1 cellular context compared by ENCODE assay signal in genomic region chr17:7841622-7842379, GRCh38.
A peak's percentile ranks its signal among the peaks of the same experiment; 100 is the strongest.
TF ChIP-seq lines count a peak whose summit lies in the region.

No MANE protein-coding gene starts in this region.

TF ChIP-seq in HepG2, 621 proteins besides CTCF, POLR2A, EP300 and RAD21 (continued from another document and continues in another):
- no peak for TF ChIP-seq MTF2 (CRISPR knock-in tag; IDR thresholded peaks at IDR 0.05; ENCODE audit: borderline replicate concordance)
- TF ChIP-seq POLR2AphosphoS2 (IDR thresholded peaks at IDR 0.05; ENCODE audit: low read depth, low read length): no peak
- TF ChIP-seq, protein P1, sequence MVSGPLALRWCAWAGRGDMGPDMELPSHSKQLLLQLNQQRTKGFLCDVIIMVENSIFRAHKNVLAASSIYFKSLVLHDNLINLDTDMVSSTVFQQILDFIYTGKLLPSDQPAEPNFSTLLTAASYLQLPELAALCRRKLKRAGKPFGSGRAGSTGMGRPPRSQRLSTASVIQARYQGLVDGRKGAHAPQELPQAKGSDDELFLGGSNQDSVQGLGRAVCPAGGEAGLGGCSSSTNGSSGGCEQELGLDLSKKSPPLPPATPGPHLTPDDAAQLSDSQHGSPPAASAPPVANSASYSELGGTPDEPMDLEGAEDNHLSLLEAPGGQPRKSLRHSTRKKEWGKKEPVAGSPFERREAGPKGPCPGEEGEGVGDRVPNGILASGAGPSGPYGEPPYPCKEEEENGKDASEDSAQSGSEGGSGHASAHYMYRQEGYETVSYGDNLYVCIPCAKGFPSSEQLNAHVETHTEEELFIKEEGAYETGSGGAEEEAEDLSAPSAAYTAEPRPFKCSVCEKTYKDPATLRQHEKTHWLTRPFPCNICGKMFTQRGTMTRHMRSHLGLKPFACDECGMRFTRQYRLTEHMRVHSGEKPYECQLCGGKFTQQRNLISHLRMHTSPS (CRISPR knock-in tag; IDR thresholded peaks at IDR 0.05; ENCODE audit: low read depth): 0 out of 2 replicates have a peak, but pooled peaks have one; percentile 28
- TF ChIP-seq PHF5A (CRISPR knock-in tag; IDR thresholded peaks at IDR 0.05; ENCODE audit: low read depth, unreplicated experiment): peak; percentile 50
- TF ChIP-seq PAXIP1 (CRISPR knock-in tag; conservative IDR thresholded peaks at IDR 0.05): peak; percentile 70
- TF ChIP-seq PITX1 (CRISPR knock-in tag; IDR thresholded peaks at IDR 0.05): 0 out of 2 replicates have a peak, but pooled peaks have one; percentile 17
- TF ChIP-seq FOXC1 (CRISPR knock-in tag; IDR thresholded peaks at IDR 0.05; ENCODE audit: borderline replicate concordance): no peak
- TF ChIP-seq HDAC1 (CRISPR knock-in tag; IDR thresholded peaks at IDR 0.05): peak; percentile 24; the same call in 1 of the 2 replicates
- TF ChIP-seq BCL6 (CRISPR knock-in tag; IDR thresholded peaks at IDR 0.05): peak; percentile 4; the same call in 1 of the 2 replicates
- no peak for TF ChIP-seq ZNF841 (CRISPR knock-in tag; IDR thresholded peaks at IDR 0.05; ENCODE audit: borderline replicate concordance)
- peak; percentile 26 for TF ChIP-seq TBL1XR1 (IDR thresholded peaks at IDR 0.05; ENCODE audit: borderline replicate concordance, low read length, partially characterized antibody)
- TF ChIP-seq HIVEP1 (CRISPR knock-in tag; IDR thresholded peaks at IDR 0.05): peak; percentile 90; the same call in 1 of the 2 replicates
- peak; percentile 95 for TF ChIP-seq RBFOX2 (IDR thresholded peaks at IDR 0.05; ENCODE audit: low read depth, low read length)
- TF ChIP-seq, protein P2, sequence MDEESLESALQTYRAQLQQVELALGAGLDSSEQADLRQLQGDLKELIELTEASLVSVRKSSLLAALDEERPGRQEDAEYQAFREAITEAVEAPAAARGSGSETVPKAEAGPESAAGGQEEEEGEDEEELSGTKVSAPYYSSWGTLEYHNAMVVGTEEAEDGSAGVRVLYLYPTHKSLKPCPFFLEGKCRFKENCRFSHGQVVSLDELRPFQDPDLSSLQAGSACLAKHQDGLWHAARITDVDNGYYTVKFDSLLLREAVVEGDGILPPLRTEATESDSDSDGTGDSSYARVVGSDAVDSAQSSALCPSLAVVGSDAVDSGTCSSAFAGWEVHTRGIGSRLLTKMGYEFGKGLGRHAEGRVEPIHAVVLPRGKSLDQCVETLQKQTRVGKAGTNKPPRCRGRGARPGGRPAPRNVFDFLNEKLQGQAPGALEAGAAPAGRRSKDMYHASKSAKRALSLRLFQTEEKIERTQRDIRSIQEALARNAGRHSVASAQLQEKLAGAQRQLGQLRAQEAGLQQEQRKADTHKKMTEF (CRISPR knock-in tag; IDR thresholded peaks at IDR 0.05): peak; percentile 39; the same call in 1 of the 2 replicates
- 0 out of 2 replicates have a peak, but pooled peaks have one; percentile 15 for TF ChIP-seq IKZF5 (CRISPR knock-in tag; IDR thresholded peaks at IDR 0.05)
- TF ChIP-seq, protein P3, sequence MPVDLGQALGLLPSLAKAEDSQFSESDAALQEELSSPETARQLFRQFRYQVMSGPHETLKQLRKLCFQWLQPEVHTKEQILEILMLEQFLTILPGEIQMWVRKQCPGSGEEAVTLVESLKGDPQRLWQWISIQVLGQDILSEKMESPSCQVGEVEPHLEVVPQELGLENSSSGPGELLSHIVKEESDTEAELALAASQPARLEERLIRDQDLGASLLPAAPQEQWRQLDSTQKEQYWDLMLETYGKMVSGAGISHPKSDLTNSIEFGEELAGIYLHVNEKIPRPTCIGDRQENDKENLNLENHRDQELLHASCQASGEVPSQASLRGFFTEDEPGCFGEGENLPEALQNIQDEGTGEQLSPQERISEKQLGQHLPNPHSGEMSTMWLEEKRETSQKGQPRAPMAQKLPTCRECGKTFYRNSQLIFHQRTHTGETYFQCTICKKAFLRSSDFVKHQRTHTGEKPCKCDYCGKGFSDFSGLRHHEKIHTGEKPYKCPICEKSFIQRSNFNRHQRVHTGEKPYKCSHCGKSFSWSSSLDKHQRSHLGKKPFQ (CRISPR knock-in tag; IDR thresholded peaks at IDR 0.05; ENCODE audit: insufficient replicate concordance): peak; percentile 85
- TF ChIP-seq TSC22D2 (CRISPR knock-in tag; IDR thresholded peaks at IDR 0.05; ENCODE audit: borderline replicate concordance): no peak
- TF ChIP-seq, protein P4, sequence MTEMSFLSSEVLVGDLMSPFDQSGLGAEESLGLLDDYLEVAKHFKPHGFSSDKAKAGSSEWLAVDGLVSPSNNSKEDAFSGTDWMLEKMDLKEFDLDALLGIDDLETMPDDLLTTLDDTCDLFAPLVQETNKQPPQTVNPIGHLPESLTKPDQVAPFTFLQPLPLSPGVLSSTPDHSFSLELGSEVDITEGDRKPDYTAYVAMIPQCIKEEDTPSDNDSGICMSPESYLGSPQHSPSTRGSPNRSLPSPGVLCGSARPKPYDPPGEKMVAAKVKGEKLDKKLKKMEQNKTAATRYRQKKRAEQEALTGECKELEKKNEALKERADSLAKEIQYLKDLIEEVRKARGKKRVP (CRISPR knock-in tag; IDR thresholded peaks at IDR 0.05): 0 out of 4 replicates have a peak, but pooled peaks of 1 of the 2 experiments have one; percentile 41
- peak; percentile 83 for TF ChIP-seq ZNF746 (CRISPR knock-in tag; IDR thresholded peaks at IDR 0.05)
- TF ChIP-seq MTA1 (CRISPR knock-in tag; IDR thresholded peaks at IDR 0.05; ENCODE audit: borderline replicate concordance): peak; percentile 23; the same call in 1 of the 2 replicates
- TF ChIP-seq, protein P5, sequence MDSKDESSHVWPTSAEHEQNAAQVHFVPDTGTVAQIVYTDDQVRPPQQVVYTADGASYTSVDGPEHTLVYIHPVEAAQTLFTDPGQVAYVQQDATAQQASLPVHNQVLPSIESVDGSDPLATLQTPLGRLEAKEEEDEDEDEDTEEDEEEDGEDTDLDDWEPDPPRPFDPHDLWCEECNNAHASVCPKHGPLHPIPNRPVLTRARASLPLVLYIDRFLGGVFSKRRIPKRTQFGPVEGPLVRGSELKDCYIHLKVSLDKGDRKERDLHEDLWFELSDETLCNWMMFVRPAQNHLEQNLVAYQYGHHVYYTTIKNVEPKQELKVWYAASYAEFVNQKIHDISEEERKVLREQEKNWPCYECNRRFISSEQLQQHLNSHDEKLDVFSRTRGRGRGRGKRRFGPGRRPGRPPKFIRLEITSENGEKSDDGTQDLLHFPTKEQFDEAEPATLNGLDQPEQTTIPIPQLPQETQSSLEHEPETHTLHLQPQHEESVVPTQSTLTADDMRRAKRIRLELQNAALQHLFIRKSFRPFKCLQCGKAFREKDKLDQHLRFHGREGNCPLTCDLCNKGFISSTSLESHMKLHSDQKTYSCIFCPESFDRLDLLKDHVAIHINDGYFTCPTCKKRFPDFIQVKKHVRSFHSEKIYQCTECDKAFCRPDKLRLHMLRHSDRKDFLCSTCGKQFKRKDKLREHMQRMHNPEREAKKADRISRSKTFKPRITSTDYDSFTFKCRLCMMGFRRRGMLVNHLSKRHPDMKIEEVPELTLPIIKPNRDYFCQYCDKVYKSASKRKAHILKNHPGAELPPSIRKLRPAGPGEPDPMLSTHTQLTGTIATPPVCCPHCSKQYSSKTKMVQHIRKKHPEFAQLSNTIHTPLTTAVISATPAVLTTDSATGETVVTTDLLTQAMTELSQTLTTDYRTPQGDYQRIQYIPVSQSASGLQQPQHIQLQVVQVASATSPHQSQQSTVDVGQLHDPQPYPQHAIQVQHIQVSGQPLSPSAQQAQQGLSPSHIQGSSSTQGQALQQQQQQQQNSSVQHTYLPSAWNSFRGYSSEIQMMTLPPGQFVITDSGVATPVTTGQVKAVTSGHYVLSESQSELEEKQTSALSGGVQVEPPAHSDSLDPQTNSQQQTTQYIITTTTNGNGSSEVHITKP (CRISPR knock-in tag; IDR thresholded peaks at IDR 0.05; ENCODE audit: low read depth): no peak
- no peak for TF ChIP-seq KDM1A (CRISPR knock-in tag; IDR thresholded peaks at IDR 0.05)
- TF ChIP-seq ZC3H4 (CRISPR knock-in tag; IDR thresholded peaks at IDR 0.05; ENCODE audit: borderline replicate concordance): peak; percentile 32; the same call in 1 of the 2 replicates
- peak; percentile 56; the same call in 1 of the 2 replicates for TF ChIP-seq TBX2 (CRISPR knock-in tag; IDR thresholded peaks at IDR 0.05; ENCODE audit: borderline replicate concordance)
- TF ChIP-seq PHF8 (CRISPR knock-in tag; IDR thresholded peaks at IDR 0.05): peak; percentile 64
- TF ChIP-seq ZNF788 (CRISPR knock-in tag; IDR thresholded peaks at IDR 0.05; ENCODE audit: borderline replicate concordance): peak; percentile 23; the same call in 1 of the 2 replicates
- peak; percentile 68 for TF ChIP-seq GABPB1 (CRISPR knock-in tag; IDR thresholded peaks at IDR 0.05)
- TF ChIP-seq TEAD3 (CRISPR knock-in tag; optimal IDR thresholded peaks at IDR 0.05; ENCODE audit: borderline replicate concordance): peak; percentile 20
- no peak for TF ChIP-seq MIER2 (CRISPR knock-in tag; IDR thresholded peaks at IDR 0.05)
- peak; percentile 47; the same call in 1 of the 2 replicates for TF ChIP-seq POGK (CRISPR knock-in tag; conservative IDR thresholded peaks at IDR 0.05)
- peak; percentile 34; the same call in 1 of the 2 replicates for TF ChIP-seq ZNF777 (CRISPR knock-in tag; IDR thresholded peaks at IDR 0.05)
- 0 out of 2 replicates have a peak, but pooled peaks have one; percentile 24 for TF ChIP-seq ZNF142 (CRISPR knock-in tag; IDR thresholded peaks at IDR 0.05)
- no peak for TF ChIP-seq CCDC6 (CRISPR knock-in tag; IDR thresholded peaks at IDR 0.05)
